In genomic region chr16:85144026-85144915, GRCh38 we compare ENCODE assay signal across 1 cellular context.
TF ChIP-seq lines count a peak whose summit lies in the region.

No MANE protein-coding gene starts in this region.

TF ChIP-seq in H1, 55 proteins besides CTCF, POLR2A, EP300 and RAD21 (continued from another document):
- TF ChIP-seq ATF2 (IDR thresholded peaks at IDR 0.05; ENCODE audit: low read length) (no peak), CHD2 (IDR thresholded peaks at IDR 0.05; ENCODE audit: low read length) (no peak), TAF7 (optimal IDR thresholded peaks at IDR 0.05; ENCODE audit: borderline replicate concordance, low read depth, low read length) (no peak)
